23 cellular contexts compared by ENCODE assay signal in genomic region chr3:79233431-79234060, GRCh38.
"Had no signal": no experiment of that assay in that cellular context is flagged by ENCODE, and none has a peak within 500 bp of the region (broad histone marks: within the 10 kb centered on the region; RNA-seq: fewer than 3 reads in every experiment).

No MANE protein-coding gene starts in this region.

- H3K27me3 ChIP-seq: colonic mucosa, dorsolateral prefrontal cortex, esophagus muscularis mucosa, heart left ventricle, transverse colon had no signal

- ATAC-seq: activated T-cell treated with anti-CD3 and anti-CD28 coated beads, Interleukin-2, amount 50 U/mL, for 4 hours; effector memory CD8-positive, alpha-beta T cell; heart left ventricle; left ventricle myocardium superior; natural killer cell; sciatic nerve; stimulated activated naive B cell treated with anti-CD40 and anti-IgM and Interleukin-4, amounts not matched to agents 10 μg/mL and 1 μg/mL and 100 μg/mL, for 72 hours had no signal

- H3K9me3 ChIP-seq: colonic mucosa, esophagus muscularis mucosa, transverse colon had no signal

- H3K36me3 Mint-ChIP-seq: activated naive CD8-positive, alpha-beta T cell; natural killer cell; stimulated activated naive B cell treated with anti-CD40 and anti-IgM and Interleukin-4, amounts not matched to agents 10 μg/mL and 1 μg/mL and 100 μg/mL, for 72 hours had no signal

- H3K4me1 Mint-ChIP-seq: natural killer cell; stimulated activated naive B cell treated with anti-CD40 and anti-IgM and Interleukin-4, amounts not matched to agents 10 μg/mL and 1 μg/mL and 100 μg/mL, for 72 hours had no signal

- H3K4me3 ChIP-seq: colonic mucosa, dorsolateral prefrontal cortex, esophagus muscularis mucosa, heart left ventricle, transverse colon had no signal

- H3K27ac Mint-ChIP-seq: activated naive CD8-positive, alpha-beta T cell; activated T-helper 2 cell treated with anti-CD3 and anti-CD28 coated beads, Interferon-gamma antibody, Interleukin-2, Interleukin-4, amounts not matched to agents 10 μg/mL and 5 μg/mL and 100 μg/mL, durations not matched to agents 14 hours and 24 hours and 36 hours; effector memory CD8-positive, alpha-beta T cell; natural killer cell; stimulated activated naive B cell treated with anti-CD40 and anti-IgM and Interleukin-4, amounts not matched to agents 10 μg/mL and 1 μg/mL and 100 μg/mL, for 72 hours had no signal

- DNase-seq: activated CD4-positive, alpha-beta T cell treated with anti-CD3 and anti-CD28 coated beads for 1 hour; activated CD4-positive, alpha-beta T cell treated with anti-CD3 and anti-CD28 coated beads, Interleukin-2, amount 50 U/mL, for 1 hour; activated CD8-positive, alpha-beta memory T cell treated with anti-CD3 and anti-CD28 coated beads for 24 hours; activated CD8-positive, alpha-beta memory T cell treated with anti-CD3 and anti-CD28 coated beads, Interleukin-2, amount 50 U/mL, for 48 hours; activated naive CD4-positive, alpha-beta T cell; activated T-cell treated with anti-CD3 and anti-CD28 coated beads, Interleukin-2, amount 50 U/mL, for 4 hours; colonic mucosa; dorsolateral prefrontal cortex; effector memory CD8-positive, alpha-beta T cell; heart left ventricle; left ventricle myocardium superior; mammary epithelial cell; midbrain; natural killer cell; stimulated activated CD4-positive, alpha-beta T cell treated with anti-CD3 and anti-CD28 coated beads, Interleukin-2, amount 100 ng/mL, for 48 hours; stimulated activated CD8-positive, alpha-beta memory T cell treated with anti-CD3 and anti-CD28 coated beads, Interleukin-4, amount 100 ng/mL, for 48 hours; stimulated activated naive B cell treated with anti-CD40 and anti-IgM and Interleukin-4, amounts not matched to agents 10 μg/mL and 1 μg/mL and 100 μg/mL, for 72 hours; transverse colon; WERI-Rb-1 had no signal

- H3K4me3 Mint-ChIP-seq: activated naive CD8-positive, alpha-beta T cell; activated T-cell treated with anti-CD3 and anti-CD28 coated beads, Interleukin-2, amount 50 U/mL, for 4 hours; effector memory CD8-positive, alpha-beta T cell; natural killer cell; stimulated activated naive B cell treated with anti-CD40 and anti-IgM and Interleukin-4, amounts not matched to agents 10 μg/mL and 1 μg/mL and 100 μg/mL, for 72 hours had no signal

- H3K4me1 ChIP-seq: colonic mucosa, esophagus muscularis mucosa, heart left ventricle, transverse colon had no signal

- H3K36me3 ChIP-seq: colonic mucosa, esophagus muscularis mucosa, heart left ventricle, transverse colon, WERI-Rb-1 had no signal

- H3K27me3 Mint-ChIP-seq: activated naive CD8-positive, alpha-beta T cell; effector memory CD8-positive, alpha-beta T cell; stimulated activated naive B cell treated with anti-CD40 and anti-IgM and Interleukin-4, amounts not matched to agents 10 μg/mL and 1 μg/mL and 100 μg/mL, for 72 hours had no signal
